Comparison of ENCODE assay signal across 18 cellular contexts in the genomic region with DNA sequence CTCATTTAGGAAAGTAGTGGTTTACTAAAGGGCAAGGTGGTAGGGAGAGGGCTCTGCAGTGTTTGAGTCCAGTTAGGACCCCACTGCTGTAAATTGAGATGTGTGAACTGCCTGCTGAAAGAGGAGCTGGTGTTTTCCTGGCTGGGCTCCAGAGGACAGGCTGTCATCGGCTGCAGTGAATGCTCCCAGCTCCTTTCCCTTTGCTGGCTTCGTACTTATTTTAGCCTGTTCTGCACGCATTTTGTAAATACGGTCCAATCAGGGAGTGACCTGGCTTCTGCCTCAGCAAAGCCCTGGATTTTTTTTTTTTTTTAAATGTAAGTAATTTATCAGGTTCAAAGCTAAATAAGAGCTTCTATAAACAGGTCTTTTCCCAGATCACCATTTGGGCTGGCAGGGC. TPM values are rescaled to one million over a fixed set of nuclear protein-coding genes. Genes with fewer than 3 reads are reported as not detected.
DNase-seq lines count a peak whose midpoint lies in the region; ATAC-seq and TF ChIP-seq lines count a peak whose summit lies in the region.
"Had no signal": no experiment of that assay in that cellular context is flagged by ENCODE, and none has a peak within 500 bp of the region (broad histone marks: within the 10 kb centered on the region; RNA-seq: fewer than 3 reads in every experiment).

No MANE protein-coding gene starts in this region.

- no peaks in the 10 kb centered on the region for H3K79me2 ChIP-seq in GM23338 (replicated peaks; ENCODE audit: insufficient read depth)

- WGBS in adrenal gland, 4 donors = 35 to 53% (median 37%) methylated on average over 4 of the region's 4 CpGs
- 6 to 20% methylated on average over 2 to 4 of the region's 4 CpGs for WGBS in gastroesophageal sphincter (ENCODE audit: low coverage in 1 of 2), 2 donors

- H3K4me1 Mint-ChIP-seq in nephron progenitor cell (peaks cover 29% of the 10 kb centered on the region), GM23338 (peaks cover 15% of the 10 kb centered on the region)
- H3K4me1 Mint-ChIP-seq: CD8-positive, alpha-beta memory T cell had no signal

- H2AFZ ChIP-seq in GM23338 = no peak overlapping the region

- H3K4me3 ChIP-seq in adrenal gland (no peak overlapping the region), gastroesophageal sphincter (no peak overlapping the region), GM23338 (no peak overlapping the region)
- H3K4me3 ChIP-seq: body of pancreas, upper lobe of left lung had no signal

- H3K9me3 Mint-ChIP-seq in nephron progenitor cell (peaks cover 28% of the 10 kb centered on the region), GM23338 (peaks cover 19% of the 10 kb centered on the region)

- peak; percentile 18 for DNase-seq in Ammon's horn (ENCODE audit: low spot score)
- DNase-seq in adrenal gland = peak in 6 of 7 donors; percentile 27 to 86 (median 35)
- no peak for DNase-seq in nephron progenitor cell
- DNase-seq in GM23338 (ENCODE audit: low spot score) = no peak
- no peak for DNase-seq in germinal center (ENCODE audit: low spot score)
- DNase-seq in DMS53 (lab: John Stamatoyannopoulos, UW) = no peak
- DNase-seq in effector CD4-positive, alpha-beta T cell = no peak
- DNase-seq: ACHN; activated CD4-positive, alpha-beta T cell treated with anti-CD3 and anti-CD28 coated beads for 1 hour; activated naive CD4-positive, alpha-beta T cell treated with Interleukin-2 at 50 U/mL for 16 hours; CD8-positive, alpha-beta memory T cell; GDM1; NCI-H2227 treated with DMSO at 0.1 percent for 48 hours; SIG-M5; stimulated activated naive CD4-positive, alpha-beta T cell; upper lobe of left lung had no signal

- no peaks in the 10 kb centered on the region for H3K9me2 ChIP-seq in GM23338 (ENCODE audit: insufficient read depth)

- H3K4me3 Mint-ChIP-seq in nephron progenitor cell = no peak overlapping the region
- H3K4me3 Mint-ChIP-seq in GM23338 = no peak overlapping the region
- H3K4me3 Mint-ChIP-seq: CD8-positive, alpha-beta memory T cell had no signal

- no peaks in the 10 kb centered on the region for H3K9me3 ChIP-seq in adrenal gland (replicated peaks in 1 of 3)
- no peaks in the 10 kb centered on the region for H3K9me3 ChIP-seq in gastroesophageal sphincter

- no peaks in the 10 kb centered on the region for H3K36me3 ChIP-seq in adrenal gland (replicated peaks in 1 of 2)
- H3K36me3 ChIP-seq in gastroesophageal sphincter = no peaks in the 10 kb centered on the region
- peaks cover 3% of the 10 kb centered on the region; the same call in 1 of the 2 replicates for H3K36me3 ChIP-seq in GM23338 (ENCODE audit: insufficient read depth)
- H3K36me3 ChIP-seq: upper lobe of left lung had no signal

- H3K4me1 ChIP-seq in adrenal gland (replicated peaks in 1 of 2) (no peaks in the 10 kb centered on the region), gastroesophageal sphincter (peaks cover 0 to 18% (median 0%) of the 10 kb centered on the region in 3 donors), GM23338 (ENCODE audit: insufficient read depth) (no peaks in the 10 kb centered on the region)
- H3K4me1 ChIP-seq: body of pancreas, upper lobe of left lung had no signal

- TF ChIP-seq EP300 in gastroesophageal sphincter (IDR thresholded peaks at IDR 0.05) = no peak

- TF ChIP-seq POLR2A in adrenal gland (IDR thresholded peaks at IDR 0.05) (no peak), gastroesophageal sphincter (IDR thresholded peaks at IDR 0.05) (no peak)

- no peaks in the 10 kb centered on the region for H3K36me3 Mint-ChIP-seq in nephron progenitor cell (ENCODE audit: low read depth)
- peaks cover 16% of the 10 kb centered on the region for H3K36me3 Mint-ChIP-seq in GM23338 (ENCODE audit: low read depth)
- H3K36me3 Mint-ChIP-seq: CD8-positive, alpha-beta memory T cell had no signal

- no peaks in the 10 kb centered on the region for H3K27me3 ChIP-seq in adrenal gland
- H3K27me3 ChIP-seq in gastroesophageal sphincter = no peaks in the 10 kb centered on the region
- H3K27me3 ChIP-seq in GM23338 (ENCODE audit: insufficient read depth) = no peaks in the 10 kb centered on the region
- H3K27me3 ChIP-seq: body of pancreas, upper lobe of left lung had no signal

- peak overlapping the region; percentile 57 for H3K27ac Mint-ChIP-seq in nephron progenitor cell
- no peak overlapping the region for H3K27ac Mint-ChIP-seq in GM23338
- H3K27ac Mint-ChIP-seq: CD8-positive, alpha-beta memory T cell had no signal

- no peaks in the 10 kb centered on the region for H3K27me3 Mint-ChIP-seq in nephron progenitor cell (ENCODE audit: low read depth, poor library complexity)
- H3K27me3 Mint-ChIP-seq in GM23338 (ENCODE audit: insufficient read depth, low read depth, poor library complexity) = peaks cover 6% of the 10 kb centered on the region

- H4K20me1 ChIP-seq in GM23338 (replicated peaks; ENCODE audit: insufficient read depth) = no peaks in the 10 kb centered on the region

- peak; percentile 61 for ATAC-seq in gastroesophageal sphincter
- no peak for ATAC-seq in GM23338
- ATAC-seq: body of pancreas had no signal

- intact Hi-C loops in adrenal gland (cut with DNase I) = no loop called here

- no peak overlapping the region for H3K4me2 ChIP-seq in GM23338

- no peak overlapping the region for H3K27ac ChIP-seq in adrenal gland
- H3K27ac ChIP-seq in gastroesophageal sphincter = peak overlapping the region in 3 of 4 donors; percentile 49 to 68 (median 52)
- no peak overlapping the region for H3K27ac ChIP-seq in GM23338 (ENCODE audit: low read depth)
- H3K27ac ChIP-seq: body of pancreas, upper lobe of left lung had no signal

- no peaks in the 10 kb centered on the region for H3F3A ChIP-seq in GM23338 (replicated peaks; ENCODE audit: low read depth)

- TF ChIP-seq CTCF in adrenal gland (IDR thresholded peaks at IDR 0.05) = no peak
- TF ChIP-seq CTCF in gastroesophageal sphincter (IDR thresholded peaks at IDR 0.05) = no peak
- no peak for TF ChIP-seq CTCF in nephron progenitor cell (IDR thresholded peaks at IDR 0.05)
- TF ChIP-seq CTCF in GM23338 (conservative IDR thresholded peaks at IDR 0.05; ENCODE audit: low read depth in 2 of 2) = no peak

TF ChIP-seq in GM23338, 12 proteins besides CTCF, POLR2A, EP300 and RAD21 (continues in another document):
- TF ChIP-seq REST (IDR thresholded peaks at IDR 0.05; ENCODE audit: unreplicated experiment) = no peak
- TF ChIP-seq ZNF331 (CRISPR knock-in tag; IDR thresholded peaks at IDR 0.05; ENCODE audit: low read depth) = no peak

RNA-seq across cellular contexts. Expression of gene SLC4A3, which starts 37.5 kb away (rescaled TPM):
- 10 to 100 TPM in 6 of 8 donors, 1 to 10 TPM in 2; 8.3 to 32.8 (median 15.0) TPM for total RNA-seq in adrenal gland
- polyA plus RNA-seq in adrenal gland = 10 to 100 TPM in 2 of 3 donors, 1 to 10 TPM in 1; 5.2 to 40.5 (median 40.0) TPM
- total RNA-seq in gastroesophageal sphincter = 10 to 100 TPM; 10.4 to 30.6 (median 12.4) TPM
- 5.6 and 6.8 TPM in 2 replicates for total RNA-seq in GM23338 (2014; rRNA removed; shearing (Covaris generic))
- 3.6 and 3.9 TPM in 2 replicates for polyA plus RNA-seq in GM23338 (2016; fragmentation: Nextera tagmentation; extraction: Ambion mirVana)
- polyA plus RNA-seq: CD8-positive, alpha-beta memory T cell had no signal

Comparison
In these comparisons a context has a peak if more than half of its experiments do, and no peak if none do; other contexts are left out.
1. DNase-seq: peak in Ammon's horn (single experiment) and adrenal gland (6 of 7); none in nephron progenitor cell (single experiment), GM23338 (single experiment), germinal center (single experiment), DMS53 (single experiment) and effector CD4-positive, alpha-beta T cell (single experiment).
2. H3K27ac ChIP-seq: peak in gastroesophageal sphincter (3 of 4); none in adrenal gland (0 of 5) and GM23338 (single experiment).